In genomic region chr22:44199866-44200265, GRCh38 we compare ENCODE assay signal across 24 cellular contexts. TPM values are rescaled to one million over a fixed set of nuclear protein-coding genes. Genes with fewer than 3 reads are reported as not detected.
DNase-seq lines count a peak whose midpoint lies in the region; ATAC-seq and TF ChIP-seq lines count a peak whose summit lies in the region.
"Had no signal": no experiment of that assay in that cellular context is flagged by ENCODE, and none has a peak within 500 bp of the region (broad histone marks: within the 10 kb centered on the region; RNA-seq: fewer than 3 reads in every experiment).

No MANE protein-coding gene starts in this region.

- no peaks in the 10 kb centered on the region for H3K9me3 ChIP-seq in BLaER1
- H3K9me3 ChIP-seq in CD4-positive, alpha-beta T cell (ENCODE audit: control insufficient read depth, low read length), result no peaks in the 10 kb centered on the region
- H3K9me3 ChIP-seq: Peyer's patch, SJCRH30 had no signal

- H3K9me3 Mint-ChIP-seq in CD4-positive, alpha-beta T cell, result no peaks in the 10 kb centered on the region
- no peaks in the 10 kb centered on the region for H3K9me3 Mint-ChIP-seq in effector memory CD8-positive, alpha-beta T cell
- H3K9me3 Mint-ChIP-seq: CD8-positive, alpha-beta T cell had no signal

- TF ChIP-seq CTCF in CD4-positive, alpha-beta T cell (IDR thresholded peaks at IDR 0.05), result no peak

- peaks cover 60% of the 10 kb centered on the region for H4K20me1 ChIP-seq in BLaER1

- H3K4me1 Mint-ChIP-seq in CD4-positive, alpha-beta T cell (ENCODE audit: low read depth), result peaks cover 21% of the 10 kb centered on the region
- H3K4me1 Mint-ChIP-seq in effector memory CD8-positive, alpha-beta T cell (ENCODE audit: low read depth in 2 of 2), result peaks cover 19 to 26% of the 10 kb centered on the region in 2 donors

- CTCF ChIA-PET in CD4-positive, alpha-beta T cell (lab: Charles Lee), result no interaction called here

- H3K27ac Mint-ChIP-seq in CD4-positive, alpha-beta T cell, result peak overlapping the region; percentile 24
- peak overlapping the region; percentile 82 to 91 for H3K27ac Mint-ChIP-seq in effector memory CD8-positive, alpha-beta T cell

- no peak overlapping the region for H3K27ac ChIP-seq in BLaER1
- no peak overlapping the region for H3K27ac ChIP-seq in CD4-positive, alpha-beta T cell (ENCODE audit: low read depth, low read length)
- H3K27ac ChIP-seq: Peyer's patch, SJCRH30 had no signal

- H3K36me3 ChIP-seq in BLaER1, result peaks cover 11% of the 10 kb centered on the region; the same call in 1 of the 2 replicates
- H3K36me3 ChIP-seq: Peyer's patch, SJCRH30 had no signal

- no peak overlapping the region for H3K4me3 Mint-ChIP-seq in CD4-positive, alpha-beta T cell
- H3K4me3 Mint-ChIP-seq in effector memory CD8-positive, alpha-beta T cell, result no peak overlapping the region
- H3K4me3 Mint-ChIP-seq: CD8-positive, alpha-beta T cell had no signal

- no peak for ATAC-seq in CD4-positive, alpha-beta T cell (ENCODE audit: poor library complexity)
- ATAC-seq in effector memory CD8-positive, alpha-beta T cell (replicated peaks), result no peak
- ATAC-seq in GM19023 (IDR thresholded peaks at IDR 0.05; ENCODE audit: unreplicated experiment), result no peak
- ATAC-seq: CD8-positive, alpha-beta T cell had no signal

- POLR2A ChIA-PET in CD4-positive, alpha-beta T cell (lab: Charles Lee), result no interaction called here

- H3K27me3 Mint-ChIP-seq in CD4-positive, alpha-beta T cell, result no peaks in the 10 kb centered on the region
- H3K27me3 Mint-ChIP-seq in effector memory CD8-positive, alpha-beta T cell, result no peaks in the 10 kb centered on the region

- H3K27me3 ChIP-seq in BLaER1, result peaks cover 9% of the 10 kb centered on the region; the same call in 1 of the 2 replicates
- no peaks in the 10 kb centered on the region for H3K27me3 ChIP-seq in CD4-positive, alpha-beta T cell (ENCODE audit: control insufficient read depth, insufficient read depth, low read length)
- H3K27me3 ChIP-seq: Peyer's patch had no signal

- H3K4me1 ChIP-seq in BLaER1, result peaks cover 56% of the 10 kb centered on the region
- H3K4me1 ChIP-seq: Peyer's patch, SJCRH30 had no signal

- H3K4me2 ChIP-seq in BLaER1, result peak overlapping the region; percentile 85

- no peak overlapping the region for H3K9ac ChIP-seq in BLaER1

- no peak overlapping the region for H3K4me3 ChIP-seq in BLaER1
- H3K4me3 ChIP-seq: Peyer's patch, SJCRH30 had no signal

- H3K36me3 Mint-ChIP-seq in CD4-positive, alpha-beta T cell (ENCODE audit: low read depth), result peaks cover 74% of the 10 kb centered on the region
- peaks cover 34% of the 10 kb centered on the region for H3K36me3 Mint-ChIP-seq in effector memory CD8-positive, alpha-beta T cell (ENCODE audit: insufficient read depth)

- intact Hi-C loops in CD4-positive, alpha-beta T cell (cut with DNase I, micrococcal nuclease), result no loop called here
- intact Hi-C loops in posterior vena cava (cut with DNase I), result no loop called here

- DNase-seq in CD4-positive, alpha-beta T cell, result no peak
- no peak for DNase-seq in effector memory CD8-positive, alpha-beta T cell
- DNase-seq in posterior vena cava (ENCODE audit: low spot score), result peak; percentile 69
- DNase-seq in NCI-H82 (lab: John Stamatoyannopoulos, UW), result no peak
- no peak for DNase-seq in GM19238 (ENCODE audit: insufficient read length, low spot score)
- DNase-seq: Calu3; CD8-positive, alpha-beta T cell; DMS153; GOT3; HCEC 1CT; IMR-90; MV-4-11; NCI-H1105 treated with DMSO at 0.1 percent for 48 hours; NCI-H1694; NCI-H2081; NCI-H2171; NCI-H345; NCI-H524; SJCRH30 had no signal

RNA-seq across cellular contexts. Expression of gene PARVG, which starts 19.1 kb away (rescaled TPM):
- 100 to 1,000 TPM; 142 to 146 TPM for total RNA-seq in CD4-positive, alpha-beta T cell
- total RNA-seq in posterior vena cava, result 10 to 100 TPM in 1 of 2 donors, 1 to 10 TPM in 1; 9.8 to 14.7 TPM
- total RNA-seq: Calu3, G401, IMR-90, M059J, SJCRH30 had no signal

Comparison
In these comparisons a context has a peak if more than half of its experiments do, and no peak if none do; other contexts are left out.
1. RNA of gene PARVG, which starts 19.1 kb away (total RNA-seq): 142 to 146 TPM in CD4-positive, alpha-beta T cell; 9.8 to 14.7 TPM in posterior vena cava; every median in the first group is over 4 times any median in the second.